8 cellular contexts compared by ENCODE assay signal in genomic region chr1:145846191-145846590, GRCh38. TPM values are rescaled to one million over a fixed set of nuclear protein-coding genes. Genes with fewer than 3 reads are reported as not detected.
DNase-seq lines count a peak whose midpoint lies in the region; ATAC-seq and TF ChIP-seq lines count a peak whose summit lies in the region.

No MANE protein-coding gene starts in this region.

- TF ChIP-seq CTCF in fibroblast of mammary gland (conservative IDR thresholded peaks at IDR 0.05; ENCODE audit: control insufficient read depth, insufficient read depth, low read depth, low read length) (peak; percentile 72), nephron (IDR thresholded peaks at IDR 0.05; ENCODE audit: unreplicated experiment in 3 of 3) (peak; percentile 57 to 70 (median 60))

- CTCF ChIA-PET in activated CD8-positive, alpha-beta memory T cell treated with anti-CD3 and anti-CD28 coated beads, Interleukin-2, amount 10 ng/mL, durations not matched to agents 7 days and 5 days (lab: Charles Lee): interaction anchor here (1.0 to 9.9 kb wide), 28 partner anchors 11 to 187 kb away, joined by 3 to 229 read pairs (median 8); partner anchors contain the start of genes ANKRD34A, ANKRD35, ITGA10 and PEX11B

- peaks cover 16% of the 10 kb centered on the region for H3K36me3 Mint-ChIP-seq in activated CD8-positive, alpha-beta memory T cell treated with anti-CD3 and anti-CD28 coated beads, Interleukin-2, amount 10 ng/mL, durations not matched to agents 7 days and 5 days
- peaks cover 45% of the 10 kb centered on the region for H3K36me3 Mint-ChIP-seq in nephron (ENCODE audit: low read depth)

- H3K27ac Mint-ChIP-seq in activated CD8-positive, alpha-beta memory T cell treated with anti-CD3 and anti-CD28 coated beads, Interleukin-2, amount 10 ng/mL, durations not matched to agents 7 days and 5 days: no peak overlapping the region
- peak overlapping the region in 1 of 3 experiments; percentile 78 for H3K27ac Mint-ChIP-seq in nephron

- peak overlapping the region; percentile 60 for H3K27ac ChIP-seq in KOPT-K1 (ENCODE audit: low read depth, low read length, poor library complexity, severe bottlenecking)

- peak; percentile 27 to 36 for ATAC-seq in activated CD4-positive, CD25-positive, alpha-beta regulatory T cell treated with anti-CD3 and anti-CD28 coated beads, Interleukin-2, amount 50 U/mL, for 24 hours
- peak; percentile 57 for ATAC-seq in activated CD8-positive, alpha-beta memory T cell treated with anti-CD3 and anti-CD28 coated beads, Interleukin-2, amount 10 ng/mL, durations not matched to agents 7 days and 5 days
- ATAC-seq in HG03460 (IDR thresholded peaks at IDR 0.05; ENCODE audit: unreplicated experiment): no peak

- H3K27me3 Mint-ChIP-seq in activated CD8-positive, alpha-beta memory T cell treated with anti-CD3 and anti-CD28 coated beads, Interleukin-2, amount 10 ng/mL, durations not matched to agents 7 days and 5 days: no peaks in the 10 kb centered on the region
- no peaks in the 10 kb centered on the region for H3K27me3 Mint-ChIP-seq in nephron (ENCODE audit: low read depth)

- no peak overlapping the region for H3K4me3 Mint-ChIP-seq in activated CD8-positive, alpha-beta memory T cell treated with anti-CD3 and anti-CD28 coated beads, Interleukin-2, amount 10 ng/mL, durations not matched to agents 7 days and 5 days
- no peak overlapping the region for H3K4me3 Mint-ChIP-seq in nephron

- no peak for DNase-seq in activated CD4-positive, CD25-positive, alpha-beta regulatory T cell treated with anti-CD3 and anti-CD28 coated beads, Interleukin-2, amount 50 U/mL, for 72 hours
- peak; percentile 60 for DNase-seq in activated CD8-positive, alpha-beta memory T cell treated with anti-CD3 and anti-CD28 coated beads, Interleukin-2, amount 10 ng/mL, durations not matched to agents 7 days and 5 days
- DNase-seq in fibroblast of mammary gland (ENCODE audit: low read depth) (peak; percentile 41), NCI-H128 (lab: John Stamatoyannopoulos, UW; ENCODE audit: unreplicated experiment) (no peak)

- no peaks in the 10 kb centered on the region for H3K9me3 ChIP-seq in KOPT-K1 (ENCODE audit: insufficient read depth, low read length, poor library complexity, severe bottlenecking)

- peaks cover 9% of the 10 kb centered on the region for H3K4me1 Mint-ChIP-seq in activated CD8-positive, alpha-beta memory T cell treated with anti-CD3 and anti-CD28 coated beads, Interleukin-2, amount 10 ng/mL, durations not matched to agents 7 days and 5 days
- peaks cover 5% of the 10 kb centered on the region for H3K4me1 Mint-ChIP-seq in nephron

- peak overlapping the region; percentile 59 for H3K4me3 ChIP-seq in fibroblast of mammary gland (ENCODE audit: control insufficient read depth, low read depth, low read length)

- no peaks in the 10 kb centered on the region for H3K9me3 Mint-ChIP-seq in activated CD8-positive, alpha-beta memory T cell treated with anti-CD3 and anti-CD28 coated beads, Interleukin-2, amount 10 ng/mL, durations not matched to agents 7 days and 5 days (ENCODE audit: low read depth)
- no peaks in the 10 kb centered on the region for H3K9me3 Mint-ChIP-seq in nephron

- peaks cover 54% of the 10 kb centered on the region for H3K36me3 ChIP-seq in KOPT-K1 (ENCODE audit: insufficient read depth, low read length)

RNA-seq across cellular contexts. Expression of gene NUDT17, which starts 0.8 kb away (rescaled TPM):
- 1 to 10 TPM; 2.8 to 4.1 TPM for total RNA-seq in activated CD8-positive, alpha-beta memory T cell treated with anti-CD3 and anti-CD28 coated beads, Interleukin-2, amount 10 ng/mL, durations not matched to agents 7 days and 5 days

RNA-seq across cellular contexts. Expression of gene PIAS3, which starts 12.7 kb away (rescaled TPM):
- total RNA-seq in activated CD8-positive, alpha-beta memory T cell treated with anti-CD3 and anti-CD28 coated beads, Interleukin-2, amount 10 ng/mL, durations not matched to agents 7 days and 5 days: 10 to 100 TPM; 20.3 to 23.6 TPM

RNA-seq across cellular contexts. Expression of gene POLR3C, which starts 22.2 kb away (rescaled TPM):
- 10 to 100 TPM; 31.1 to 37.0 TPM for total RNA-seq in activated CD8-positive, alpha-beta memory T cell treated with anti-CD3 and anti-CD28 coated beads, Interleukin-2, amount 10 ng/mL, durations not matched to agents 7 days and 5 days

RNA-seq across cellular contexts. Expression of gene RNF115, which starts 22.3 kb away (rescaled TPM):
- total RNA-seq in activated CD8-positive, alpha-beta memory T cell treated with anti-CD3 and anti-CD28 coated beads, Interleukin-2, amount 10 ng/mL, durations not matched to agents 7 days and 5 days: 10 to 100 TPM; 14.6 to 18.0 TPM

RNA-seq across cellular contexts. Expression of gene ANKRD35, which starts 39.5 kb away (rescaled TPM):
- 1 to 10 TPM; 1.1 to 1.4 TPM for total RNA-seq in activated CD8-positive, alpha-beta memory T cell treated with anti-CD3 and anti-CD28 coated beads, Interleukin-2, amount 10 ng/mL, durations not matched to agents 7 days and 5 days

Comparison
In these comparisons a context has a peak if more than half of its experiments do, and no peak if none do; other contexts are left out.
1. DNase-seq: peak in activated CD8-positive, alpha-beta memory T cell treated with anti-CD3 and anti-CD28 coated beads, Interleukin-2, amount 10 ng/mL, durations not matched to agents 7 days and 5 days (single experiment) and fibroblast of mammary gland (single experiment); none in activated CD4-positive, CD25-positive, alpha-beta regulatory T cell treated with anti-CD3 and anti-CD28 coated beads, Interleukin-2, amount 50 U/mL, for 72 hours (single experiment) and NCI-H128 (single experiment).